In the genomic region with DNA sequence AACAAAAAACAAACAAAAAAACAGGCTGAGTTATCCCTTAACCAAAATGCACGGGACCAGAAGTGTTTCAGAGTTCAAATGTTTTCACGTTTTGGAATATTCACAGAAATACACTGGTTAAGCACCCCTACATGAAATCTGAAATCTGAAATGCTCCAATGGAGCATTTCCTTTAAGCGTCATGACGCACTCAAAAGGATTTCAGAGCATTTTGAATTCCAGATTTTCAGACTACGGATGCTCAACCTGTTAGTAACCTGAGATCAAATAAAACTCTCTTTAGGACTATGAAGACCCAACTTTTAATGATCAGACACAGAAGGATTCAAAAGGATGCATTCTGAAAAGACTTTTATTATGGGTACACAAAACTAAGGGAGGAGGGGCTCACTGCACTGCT, we compare ENCODE assay signal across 1 cellular context.
TF ChIP-seq lines count a peak whose summit lies in the region.

No MANE protein-coding gene starts in this region.

TF ChIP-seq in GM23338, 12 proteins besides CTCF, POLR2A, EP300 and RAD21 (continued from another document):
- no peak for TF ChIP-seq ZNF462 (CRISPR knock-in tag; IDR thresholded peaks at IDR 0.05)
TF ChIP-seq in GM23338: peak in this region for 0.
